ENCODE assay signal across 7 cellular contexts in the genomic region with DNA sequence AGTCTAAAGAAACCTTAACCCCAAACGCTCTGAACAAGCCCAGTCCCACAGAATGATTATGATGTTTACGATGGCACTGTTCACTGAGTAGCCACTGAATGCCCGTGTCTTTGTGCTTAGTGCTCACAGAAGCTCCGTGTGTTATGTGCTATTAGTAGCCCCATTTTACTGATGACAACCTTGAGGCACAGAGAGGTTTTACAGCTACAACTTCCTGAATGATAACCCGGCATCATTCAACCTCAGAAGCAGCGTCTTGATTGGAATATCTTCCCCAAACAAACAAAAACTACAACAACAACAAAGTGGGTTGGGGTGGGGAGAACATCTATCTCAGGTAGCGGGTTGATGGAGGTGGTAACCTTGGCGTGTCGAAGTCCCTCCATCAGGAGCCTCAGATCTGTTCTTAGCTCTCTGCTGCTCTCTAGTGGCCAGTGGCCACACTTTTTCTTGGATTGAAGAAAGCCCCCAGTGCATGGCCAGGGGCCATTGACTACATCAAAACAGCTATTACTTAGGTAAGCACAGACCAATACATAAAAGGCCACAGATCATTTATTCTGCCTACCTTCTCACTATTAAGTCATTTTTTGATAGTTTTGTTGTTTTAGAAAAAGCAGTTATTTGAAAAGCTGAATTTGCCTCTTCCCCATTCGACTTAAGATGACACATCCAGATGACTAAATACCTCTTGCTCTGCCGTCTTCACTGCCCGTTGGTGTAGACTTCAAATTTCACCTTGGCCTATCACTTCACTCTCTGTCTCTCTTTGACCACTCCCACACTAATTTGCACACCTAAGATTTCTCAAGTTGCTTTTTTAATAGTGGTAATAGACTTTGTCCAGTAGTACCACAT.
DNase-seq lines count a peak whose midpoint lies in the region; ATAC-seq, FAIRE-seq and TF ChIP-seq lines count a peak whose summit lies in the region.

No MANE protein-coding gene starts in this region.

- H4K20me1 ChIP-seq in OCI-LY1 (ENCODE audit: insufficient read depth, low read length) (no peaks in the 10 kb centered on the region), keratinocyte (ENCODE audit: control insufficient read depth, extremely low read depth, insufficient read depth, low read length) (no peaks in the 10 kb centered on the region)

- H3K79me2 ChIP-seq in OCI-LY1 (ENCODE audit: insufficient read depth, low read length) (no peaks in the 10 kb centered on the region), keratinocyte (ENCODE audit: control insufficient read depth, insufficient read depth, low read length) (no peaks in the 10 kb centered on the region)

- H3K4me1 ChIP-seq in OCI-LY1 (ENCODE audit: insufficient read depth, low read length, severe bottlenecking) (no peaks in the 10 kb centered on the region), body of pancreas (no peaks in the 10 kb centered on the region), keratinocyte (ENCODE audit: control insufficient read depth, extremely low read depth, insufficient read depth, low read length) (no peaks in the 10 kb centered on the region)

- no peaks in the 10 kb centered on the region for H3F3A ChIP-seq in OCI-LY1 (ENCODE audit: insufficient read depth, low read length)

- no peaks in the 10 kb centered on the region for H3K9me1 ChIP-seq in keratinocyte (ENCODE audit: control insufficient read depth, extremely low read depth, insufficient read depth, low read length)

- TF ChIP-seq CTCF in HL-60 (IDR thresholded peaks at IDR 0.05; ENCODE audit: insufficient read depth, low read length) (peak; percentile 63), OCI-LY1 (IDR thresholded peaks at IDR 0.05; ENCODE audit: low read length) (peak; percentile 79), body of pancreas (IDR thresholded peaks at IDR 0.05) (peak; percentile 44 to 79 (median 69)), keratinocyte (optimal IDR thresholded peaks at IDR 0.05 in 1 of 3, IDR thresholded peaks at IDR 0.05 in 1 of 3, conservative IDR thresholded peaks at IDR 0.05 in 1 of 3; ENCODE audit: extremely low read depth in 1 of 3, insufficient read depth in 2 of 3, low read length in 3 of 3) (peak; percentile 59 to 75 (median 68))

- H3K27ac ChIP-seq in HL-60 (replicated peaks): no peak overlapping the region
- H3K27ac ChIP-seq in OCI-LY1 (ENCODE audit: low read depth, low read length, poor library complexity, severe bottlenecking): no peak overlapping the region
- H3K27ac ChIP-seq in body of pancreas: no peak overlapping the region
- H3K27ac ChIP-seq in keratinocyte (ENCODE audit: control insufficient read depth, insufficient read depth, low read length): no peak overlapping the region

- H3K9me3 ChIP-seq in OCI-LY1 (ENCODE audit: low read length): peaks cover 2% of the 10 kb centered on the region; the same call in 1 of the 2 replicates
- H3K9me3 ChIP-seq in body of pancreas: peaks cover 0 to 2% (median 0%) of the 10 kb centered on the region in 3 donors
- H3K9me3 ChIP-seq in keratinocyte (ENCODE audit: control insufficient read depth, low read depth, low read length): no peaks in the 10 kb centered on the region

- H3K4me2 ChIP-seq in OCI-LY1 (ENCODE audit: low read length) (no peak overlapping the region), keratinocyte (ENCODE audit: control insufficient read depth, extremely low read depth, insufficient read depth, low read depth, low read length) (no peak overlapping the region)

- H3K4me3 ChIP-seq in HL-60 (replicated peaks; ENCODE audit: insufficient read depth, low read length) (no peak overlapping the region), OCI-LY1 (ENCODE audit: low read depth, low read length, poor library complexity, severe bottlenecking) (no peak overlapping the region), body of pancreas (no peak overlapping the region), keratinocyte (ENCODE audit: control insufficient read depth in 2 of 3, extremely low read depth in 1 of 3, insufficient read depth in 2 of 3, low read depth in 1 of 3, low read length in 3 of 3) (no peak overlapping the region)

- 24 to 33% methylated on average over 12 of the region's 12 CpGs for WGBS in body of pancreas, 2 donors

- ATAC-seq in GM19463 (IDR thresholded peaks at IDR 0.05; ENCODE audit: unreplicated experiment): peak; percentile 94
- ATAC-seq in body of pancreas: peak; percentile 75

- no peak for FAIRE-seq in keratinocyte (lab: Jason Lieb, UNC)

- H3K27me3 ChIP-seq in HL-60 (ENCODE audit: insufficient read depth, poor library complexity, severe bottlenecking): peaks cover 4% of the 10 kb centered on the region
- H3K27me3 ChIP-seq in OCI-LY1 (ENCODE audit: insufficient read depth, low read length): no peaks in the 10 kb centered on the region
- H3K27me3 ChIP-seq in body of pancreas: no peaks in the 10 kb centered on the region
- no peaks in the 10 kb centered on the region for H3K27me3 ChIP-seq in keratinocyte (ENCODE audit: control insufficient read depth, extremely low read depth, insufficient read depth, low read length)

- DNase-seq in ELR (ENCODE audit: low read depth): peak; percentile 34
- DNase-seq in HL-60 (ENCODE audit: low read depth in 1 of 2, low spot score in 1 of 2): peak; percentile 18 to 42
- DNase-seq in body of pancreas: peak; percentile 63 to 78 (median 67)
- DNase-seq in keratinocyte (ENCODE audit: low read depth, low spot score): peak; percentile 4
- DNase-seq in stimulated activated CD8-positive, alpha-beta memory T cell treated with anti-CD3 and anti-CD28 coated beads, Interleukin-4, amount 100 ng/mL, for 48 hours: peak; percentile 65

- no peaks in the 10 kb centered on the region for H3K9me2 ChIP-seq in OCI-LY1 (ENCODE audit: low read depth, low read length)

- TF ChIP-seq POLR2A in body of pancreas (IDR thresholded peaks at IDR 0.05): no peak

- H3K9ac ChIP-seq in OCI-LY1 (ENCODE audit: low read length) (no peak overlapping the region), keratinocyte (ENCODE audit: control insufficient read depth, extremely low read depth, insufficient read depth, low read length) (no peak overlapping the region)

- dilution Hi-C loops in keratinocyte (cut with MboI; ENCODE audit: extremely low pct_ligation_motif_present, low sequenced_read_pairs): no loop called here

- H2AFZ ChIP-seq in OCI-LY1 (ENCODE audit: low read length) (no peak overlapping the region), keratinocyte (ENCODE audit: control insufficient read depth, low read length) (no peak overlapping the region)

- intact Hi-C loops in body of pancreas (cut with DNase I): no loop called here

- H3K36me3 ChIP-seq in OCI-LY1 (ENCODE audit: insufficient read depth, low read length) (no peaks in the 10 kb centered on the region), body of pancreas (replicated peaks in 1 of 2; ENCODE audit: insufficient read depth in 1 of 2, low read depth in 2 of 2) (no peaks in the 10 kb centered on the region), keratinocyte (ENCODE audit: control insufficient read depth in 2 of 2, extremely low read depth in 1 of 2, insufficient read depth in 2 of 2, low read length in 2 of 2) (no peaks in the 10 kb centered on the region)

Comparison
In these comparisons a context has a peak if more than half of its experiments do, and no peak if none do; other contexts are left out.
1. DNase-seq: peak in every context shown above with its lines; median percentile 67 in body of pancreas; 65 in stimulated activated CD8-positive, alpha-beta memory T cell treated with anti-CD3 and anti-CD28 coated beads, Interleukin-4, amount 100 ng/mL, for 48 hours; 34 in ELR; 30 in HL-60; 4 in keratinocyte.